In genomic region chr3:12750223-12750622, GRCh38 we compare ENCODE assay signal across 9 cellular contexts. TPM values are rescaled to one million over a fixed set of nuclear protein-coding genes. Genes with fewer than 3 reads are reported as not detected.
DNase-seq lines count a peak whose midpoint lies in the region; ATAC-seq, FAIRE-seq and TF ChIP-seq lines count a peak whose summit lies in the region.
"Had no signal": no experiment of that assay in that cellular context is flagged by ENCODE, and none has a peak within 500 bp of the region (broad histone marks: within the 10 kb centered on the region; RNA-seq: fewer than 3 reads in every experiment).

No MANE protein-coding gene starts in this region.

- no peak for TF ChIP-seq POLR2A in thyroid gland (IDR thresholded peaks at IDR 0.05)

- WGBS in thyroid gland, 2 donors = 20 to 26% methylated on average over 3 of the region's 3 CpGs

- no peaks in the 10 kb centered on the region for H3K9me3 ChIP-seq in thyroid gland

- intact Hi-C loops in Right ventricle myocardium inferior (cut with DNase I) (no loop called here), cardiac septum (cut with DNase I) (no loop called here), thyroid gland (cut with DNase I) (no loop called here)

- H3K27ac ChIP-seq in foreskin keratinocyte = no peak overlapping the region
- peak overlapping the region in 1 of 3 donors; percentile 51 for H3K27ac ChIP-seq in thyroid gland

- TF ChIP-seq CTCF in foreskin keratinocyte (conservative IDR thresholded peaks at IDR 0.05) (no peak), thyroid gland (IDR thresholded peaks at IDR 0.05) (no peak)

- H3K4me3 ChIP-seq in thyroid gland (replicated peaks in 1 of 3) = no peak overlapping the region

- no peaks in the 10 kb centered on the region for H3K36me3 ChIP-seq in thyroid gland

- peaks cover 41% of the 10 kb centered on the region for H3K4me1 ChIP-seq in foreskin keratinocyte
- peaks cover 5 to 9% of the 10 kb centered on the region in 2 donors for H3K4me1 ChIP-seq in thyroid gland

- peak; percentile 83 for FAIRE-seq in RCC 7860 (lab: Jason Lieb, UNC)

- H3K27me3 ChIP-seq in foreskin keratinocyte = no peaks in the 10 kb centered on the region
- H3K27me3 ChIP-seq in thyroid gland = no peaks in the 10 kb centered on the region

- DNase-seq in Right ventricle myocardium inferior (ENCODE audit: missing footprints) = no peak
- no peak for DNase-seq in cardiac septum (ENCODE audit: low spot score)
- DNase-seq in RCC 7860 (ENCODE audit: low spot score) = peak; percentile 79
- DNase-seq in foreskin keratinocyte = peak in 1 of 2 donors; percentile 65
- DNase-seq in thyroid gland = peak; percentile 61 to 72
- DNase-seq in GM19238 (ENCODE audit: insufficient read length, low spot score) = no peak
- DNase-seq in effector CD8-positive, alpha-beta T cell (lab: John Stamatoyannopoulos, UW) = no peak
- DNase-seq: DND-41 had no signal

- ATAC-seq in Right ventricle myocardium inferior (peak; percentile 70), foreskin keratinocyte (peak; percentile 37), GM18867 (IDR thresholded peaks at IDR 0.05; ENCODE audit: unreplicated experiment) (no peak)

RNA-seq across cellular contexts. Expression of gene TMEM40, which starts 8.8 kb away (rescaled TPM):
- total RNA-seq in Right ventricle myocardium inferior = 4.2 TPM
- 0.54 TPM for total RNA-seq in cardiac septum
- total RNA-seq in foreskin keratinocyte = 250 and 336 TPM in 2 replicates
- 419 and 626 TPM in 2 replicates for polyA plus RNA-seq in foreskin keratinocyte
- not detected for total RNA-seq in thyroid gland

RNA-seq across cellular contexts. Expression of gene CAND2, which starts 46.3 kb away (rescaled TPM):
- total RNA-seq in Right ventricle myocardium inferior (56.7 TPM), cardiac septum (62.6 TPM), foreskin keratinocyte (1.5 and 1.9 TPM in 2 replicates), thyroid gland (10 to 100 TPM in 3 of 4 donors, 1 to 10 TPM in 1; 9.7 to 18.0 (median 12.4) TPM)
- 0.65 and 0.90 TPM in 2 replicates for polyA plus RNA-seq in foreskin keratinocyte

Comparison
In these comparisons a context has a peak if more than half of its experiments do, and no peak if none do; other contexts are left out.
1. DNase-seq: peak in RCC 7860 (single experiment) and thyroid gland (2 of 2); none in Right ventricle myocardium inferior (single experiment), cardiac septum (single experiment), GM19238 (single experiment) and effector CD8-positive, alpha-beta T cell (single experiment).
2. RNA of gene TMEM40, which starts 8.8 kb away (total RNA-seq): 250 to 336 TPM in foreskin keratinocyte; 4.2 TPM in Right ventricle myocardium inferior (single experiment), 0.54 TPM in cardiac septum (single experiment) and not detected in thyroid gland; every median in the first group is over 10 times any median in the second.